Comparison of ENCODE assay signal across 29 cellular contexts in genomic region chr9:101350285-101350684, GRCh38. TPM values are rescaled to one million over a fixed set of nuclear protein-coding genes. Genes with fewer than 3 reads are reported as not detected.
"Had no signal": no experiment of that assay in that cellular context is flagged by ENCODE, and none has a peak within 500 bp of the region (broad histone marks: within the 10 kb centered on the region; RNA-seq: fewer than 3 reads in every experiment).

No MANE protein-coding gene starts in this region.

- DNase-seq: stimulated activated CD4-positive, alpha-beta T cell treated with anti-CD3 and anti-CD28 coated beads, Interleukin-2, amount 100 ng/mL, for 48 hours; stimulated activated CD4-positive, alpha-beta T cell treated with anti-CD3 and anti-CD28 coated beads, Interleukin-4, amount 100 ng/mL, for 1 hour; stimulated activated CD4-positive, alpha-beta T cell treated with anti-CD3 and anti-CD28 coated beads, Interleukin-4, amount 100 ng/mL, for 24 hours; stimulated activated CD4-positive, alpha-beta T cell treated with anti-CD3 and anti-CD28 coated beads, Interleukin-4, amount 100 ng/mL, for 4 hours; stimulated activated CD8-positive, alpha-beta memory T cell treated with anti-CD3 and anti-CD28 coated beads, Interleukin-4, amount 100 ng/mL, for 48 hours; stimulated activated naive B cell treated with anti-CD40 and anti-IgM and Interleukin-4, amounts not matched to agents 10 μg/mL and 1 μg/mL and 100 μg/mL, for 72 hours; stimulated activated naive CD4-positive, alpha-beta T cell; stimulated activated naive CD4-positive, alpha-beta T cell treated with Interleukin-2 at 50 U/mL for 16 hours; stimulated activated naive CD8-positive, alpha-beta T cell treated with anti-CD3 and anti-CD28 coated beads, Interleukin-15, amount 100 ng/mL, for 72 hours; stimulated activated naive CD8-positive, alpha-beta T cell treated with anti-CD3 and anti-CD28 coated beads, Interleukin-15, Interleukin-2, amounts not matched to agents 100 U/mL and 50 U/mL, for 24 hours; stomach; substantia nigra; testis; thyroid gland; tibial artery; transverse colon; upper lobe of left lung; upper lobe of right lung; uterus had no signal

- H3K4me1 ChIP-seq: suprapubic skin, testis, thyroid gland, tibial artery, tibial nerve, upper lobe of left lung, upper lobe of right lung, uterus, vagina had no signal

- FAIRE-seq: urothelium cell line had no signal

- ATAC-seq: stimulated activated effector memory CD8-positive, alpha-beta T cell treated with anti-CD3 and anti-CD28 coated beads, Interleukin-12 subunit alpha, Interleukin-12 subunit beta, amount 100 ng/mL, for 72 hours; stimulated activated memory B cell treated with anti-CD40 and anti-IgM and Interleukin-4, amounts not matched to agents 10 μg/mL and 1 μg/mL and 100 μg/mL, for 72 hours; stimulated activated naive B cell treated with anti-CD40 and anti-IgM and Interleukin-4, amounts not matched to agents 10 μg/mL and 1 μg/mL and 100 μg/mL, for 72 hours; stimulated activated naive CD8-positive, alpha-beta T cell treated with anti-CD3 and anti-CD28 coated beads, Interleukin-15, amount 100 ng/mL, for 72 hours; stimulated activated naive CD8-positive, alpha-beta T cell treated with anti-CD3 and anti-CD28 coated beads, Interleukin-15, Interleukin-2, amounts not matched to agents 100 U/mL and 50 U/mL, for 24 hours; upper lobe of right lung had no signal

- H3K27me3 ChIP-seq: stomach, suprapubic skin, testis, thyroid gland, tibial artery, tibial nerve, transverse colon, upper lobe of left lung, upper lobe of right lung, uterus, vagina had no signal

- H3K9me3 ChIP-seq: stomach, suprapubic skin, testis, thoracic aorta, thyroid gland, tibial artery, tibial nerve, transverse colon, upper lobe of left lung, upper lobe of right lung, uterus, vagina had no signal

- H3K27ac ChIP-seq: stomach, suprapubic skin, testis, thoracic aorta, thyroid gland, tibial artery, tibial nerve, transverse colon, upper lobe of left lung, upper lobe of right lung, uterus, vagina had no signal

- H3K36me3 ChIP-seq: stomach, suprapubic skin, thoracic aorta, thyroid gland, tibial artery, tibial nerve, transverse colon, upper lobe of left lung, upper lobe of right lung, uterus, vagina had no signal

- H3K4me3 ChIP-seq: stomach, suprapubic skin, testis, thoracic aorta, thyroid gland, tibial artery, tibial nerve, transverse colon, upper lobe of left lung, upper lobe of right lung, uterus, vagina had no signal

RNA-seq across cellular contexts. Expression of gene BAAT, which starts 34.5 kb away (rescaled TPM):
- total RNA-seq: subcutaneous adipose tissue, thyroid gland, tibial nerve, ureter, urinary bladder, uterus, vagina had no signal
- polyA plus RNA-seq: stomach had no signal
